In the genomic region with DNA sequence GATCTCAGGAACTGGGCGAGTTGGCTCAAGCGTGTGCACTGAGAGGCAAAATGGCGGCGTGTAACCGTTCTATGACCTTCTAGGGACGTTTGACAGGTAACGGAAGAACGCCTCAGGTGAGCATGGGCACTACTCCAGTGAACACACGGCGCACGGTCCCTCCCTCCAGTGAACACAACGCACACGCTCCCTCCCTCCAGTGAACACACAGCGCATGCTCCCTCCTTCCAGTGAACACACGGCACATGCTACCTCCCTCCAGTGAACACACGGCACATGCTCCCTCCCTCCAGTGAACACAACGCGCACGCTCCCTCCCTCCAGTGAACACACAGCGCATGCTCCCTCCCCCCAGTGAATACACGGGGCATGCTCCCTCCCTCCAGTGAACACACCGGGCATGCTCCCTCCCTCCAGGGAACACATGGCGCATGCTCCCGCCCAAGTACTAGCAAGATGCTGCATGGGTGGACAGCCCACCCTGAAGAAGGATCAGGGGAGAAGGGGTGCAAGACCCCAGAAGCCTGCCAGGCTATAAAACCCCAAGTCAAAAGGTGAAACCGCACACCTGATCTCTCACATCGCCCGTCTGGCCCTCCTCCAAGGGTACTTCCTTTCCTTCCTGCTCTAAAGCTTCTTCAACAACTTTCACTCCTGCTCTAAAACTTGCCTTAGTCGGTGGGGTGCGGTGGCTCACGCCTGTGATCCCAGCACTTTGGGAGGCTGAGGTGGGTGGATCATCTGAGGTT, we compare ENCODE assay signal across 30 cellular contexts. TPM values are rescaled to one million over a fixed set of nuclear protein-coding genes. Genes with fewer than 3 reads are reported as not detected.
DNase-seq lines count a peak whose midpoint lies in the region; ATAC-seq, FAIRE-seq and TF ChIP-seq lines count a peak whose summit lies in the region.
"Had no signal": no experiment of that assay in that cellular context is flagged by ENCODE, and none has a peak within 500 bp of the region (broad histone marks: within the 10 kb centered on the region; RNA-seq: fewer than 3 reads in every experiment).

No MANE protein-coding gene starts in this region.

- no peak for TF ChIP-seq RAD21 in HepG2 (CRISPR knock-in tag; IDR thresholded peaks at IDR 0.05)

- no peaks in the 10 kb centered on the region for H3K27me3 Mint-ChIP-seq in CD4-positive, alpha-beta T cell
- no peaks in the 10 kb centered on the region for H3K27me3 Mint-ChIP-seq in IgD-negative memory B cell
- H3K27me3 Mint-ChIP-seq: activated CD4-positive, alpha-beta T cell treated with anti-CD3 and anti-CD28 coated beads, Interleukin-2, amount 10 ng/mL, durations not matched to agents 24 days and 14 days; activated naive CD4-positive, alpha-beta T cell treated with anti-CD3 and anti-CD28 coated beads, Interleukin-2, amount 50 U/mL, for 24 hours; CD4-positive, CD25-positive, alpha-beta regulatory T cell; stimulated activated memory B cell treated with anti-CD40 and anti-IgM and Interleukin-4, amounts not matched to agents 10 μg/mL and 1 μg/mL and 100 μg/mL, for 72 hours had no signal

- peak in 1 of 10 experiments; percentile 14 for DNase-seq in CD4-positive, alpha-beta T cell
- no peak for DNase-seq in HepG2 (ENCODE audit: low spot score)
- peak; percentile 61 for DNase-seq in posterior vena cava (ENCODE audit: low spot score)
- DNase-seq in stimulated activated CD4-positive, alpha-beta T cell treated with anti-CD3 and anti-CD28 coated beads, Interleukin-4, amount 100 ng/mL, for 24 hours, result no peak
- DNase-seq in NCI-H510A (lab: John Stamatoyannopoulos, UW), result no peak
- DNase-seq: activated CD4-positive, alpha-beta T cell treated with anti-CD3 and anti-CD28 coated beads, Interleukin-2, amount 10 ng/mL, durations not matched to agents 24 days and 14 days; activated T-cell treated with anti-CD3 and anti-CD28 coated beads, Interleukin-2, amount 50 U/mL, for 4 hours; anterior cingulate cortex; CD4-positive, CD25-positive, alpha-beta regulatory T cell; cortex of kidney; DMS 273 treated with DMSO at 0.1 percent for 48 hours; foreskin fibroblast; NCI-H1092; NCI-H187 treated with DMSO at 0.1 percent for 48 hours; NCI-H526 treated with DMSO at 0.1 percent for 48 hours; stimulated activated CD4-positive, alpha-beta T cell treated with anti-CD3 and anti-CD28 coated beads, Interleukin-4, amount 100 ng/mL, for 4 hours; substantia nigra; T1000; WERI-Rb-1 had no signal

- ATAC-seq in CD4-positive, alpha-beta T cell (ENCODE audit: poor library complexity), result no peak
- ATAC-seq in HepG2, result no peak
- no peak for ATAC-seq in HG02588 (IDR thresholded peaks at IDR 0.05; ENCODE audit: unreplicated experiment)
- ATAC-seq: activated T-cell treated with anti-CD3 and anti-CD28 coated beads, Interleukin-2, amount 50 U/mL, for 4 hours; esophagus mucosa; left colon; right lobe of liver; stimulated activated memory B cell treated with anti-CD40 and anti-IgM and Interleukin-4, amounts not matched to agents 10 μg/mL and 1 μg/mL and 100 μg/mL, for 72 hours had no signal

- in situ Hi-C loops in HepG2 (cut with HindIII; ENCODE audit: extremely low pct_ligation_motif_present, low pct_unique_long_range_greater_than_20kb), result no loop called here

- no peak overlapping the region for H3K27ac ChIP-seq in CD4-positive, alpha-beta T cell (ENCODE audit: low read depth, low read length)
- no peak overlapping the region for H3K27ac ChIP-seq in HepG2 (ENCODE audit: extremely low read length, insufficient read depth, low read length)
- H3K27ac ChIP-seq: hepatocyte, parathyroid adenoma, right lobe of liver, WERI-Rb-1 had no signal

- peaks cover 6% of the 10 kb centered on the region for H3K79me2 ChIP-seq in HepG2 (ENCODE audit: insufficient read depth, low read length)

- no TSS peak for BruUV-seq in HepG2 (replicated peaks; lab: Mats Ljungman, UMichigan)

- H3K9ac ChIP-seq in HepG2 (ENCODE audit: insufficient read depth, low read depth, low read length), result no peak overlapping the region
- H3K9ac ChIP-seq: parathyroid adenoma had no signal

- TF ChIP-seq CTCF in CD4-positive, alpha-beta T cell (IDR thresholded peaks at IDR 0.05), result no peak
- TF ChIP-seq CTCF in HepG2 (CRISPR knock-in tag; IDR thresholded peaks at IDR 0.05), result no peak

- TF ChIP-seq POLR2A in HepG2 (IDR thresholded peaks at IDR 0.05; ENCODE audit: insufficient read depth in 1 of 2, low read depth in 2 of 2, low read length in 2 of 2), result no peak

- no peaks in the 10 kb centered on the region for H3K27me3 ChIP-seq in CD4-positive, alpha-beta T cell (ENCODE audit: control insufficient read depth, insufficient read depth, low read length)
- peaks cover 0 to 3% of the 10 kb centered on the region in 2 experiments; a peak in 2 of 5 replicates for H3K27me3 ChIP-seq in HepG2 (ENCODE audit: control insufficient read depth in 1 of 2, insufficient read depth in 2 of 2, low read length in 2 of 2)
- H3K27me3 ChIP-seq: hepatocyte, right lobe of liver had no signal

- peak overlapping the region; percentile 56 for H3K4me3 Mint-ChIP-seq in CD4-positive, alpha-beta T cell
- peak overlapping the region in 3 of 4 donors; percentile 22 to 46 (median 22) for H3K4me3 Mint-ChIP-seq in IgD-negative memory B cell

- H3K4me3 ChIP-seq in HepG2 (replicated peaks in 1 of 3; ENCODE audit: insufficient read depth in 1 of 3, low read depth in 2 of 3, low read length in 3 of 3), result no peak overlapping the region
- H3K4me3 ChIP-seq: hepatocyte, right lobe of liver had no signal

- intact Hi-C loops in CD4-positive, alpha-beta T cell (cut with DNase I, micrococcal nuclease), result loop anchor here in 1 of 2 experiments (5.0 kb wide), 1 partner anchor 75 kb away; no protein-coding TSS in a partner anchor
- intact Hi-C loops in HepG2 (cut with micrococcal nuclease; ENCODE audit: unreplicated experiment), result no loop called here
- intact Hi-C loops in posterior vena cava (cut with DNase I), result no loop called here

- TF ChIP-seq EP300 in HepG2 (IDR thresholded peaks at IDR 0.05; ENCODE audit: low read depth in 2 of 2, low read length in 2 of 2) (no peak), HepG2 (CRISPR knock-in tag; IDR thresholded peaks at IDR 0.05; ENCODE audit: borderline replicate concordance) (no peak)

- CTCF ChIA-PET in CD4-positive, alpha-beta T cell (lab: Charles Lee), result interaction anchor here (0.7 kb wide), 1 partner anchor 38 kb away, joined by 3 read pairs; no protein-coding TSS in a partner anchor
- CTCF ChIA-PET in HepG2 (lab: Yijun Ruan, JAX; ENCODE audit: low intra/inter-chr PET ratio, low total read pairs), result no interaction called here

- H3K4me2 ChIP-seq in HepG2 (ENCODE audit: low read depth, low read length), result no peak overlapping the region
- H3K4me2 ChIP-seq: hepatocyte had no signal

- no peaks in the 10 kb centered on the region for H4K20me1 ChIP-seq in HepG2 (ENCODE audit: insufficient read depth, low read length)

- peaks cover 4% of the 10 kb centered on the region for H3K36me3 Mint-ChIP-seq in CD4-positive, alpha-beta T cell (ENCODE audit: low read depth)
- H3K36me3 Mint-ChIP-seq in IgD-negative memory B cell, result peaks cover 9% of the 10 kb centered on the region

- peaks cover 10% of the 10 kb centered on the region for H3K4me1 ChIP-seq in HepG2 (ENCODE audit: insufficient read depth, low read length)
- H3K4me1 ChIP-seq: parathyroid adenoma, right lobe of liver had no signal

- peaks cover 7% of the 10 kb centered on the region for H3K9me3 ChIP-seq in CD4-positive, alpha-beta T cell (ENCODE audit: control insufficient read depth, low read length)
- H3K9me3 ChIP-seq in HepG2 (ENCODE audit: low read length), result peaks cover 10% of the 10 kb centered on the region
- H3K9me3 ChIP-seq: right lobe of liver had no signal

- no peak overlapping the region for H3K27ac Mint-ChIP-seq in CD4-positive, alpha-beta T cell
- H3K27ac Mint-ChIP-seq in IgD-negative memory B cell, result peak overlapping the region in 1 of 3 donors; percentile 43
- H3K27ac Mint-ChIP-seq: stimulated activated memory B cell treated with anti-CD40 and anti-IgM and Interleukin-4, amounts not matched to agents 10 μg/mL and 1 μg/mL and 100 μg/mL, for 72 hours had no signal

- H3K4me1 Mint-ChIP-seq in CD4-positive, alpha-beta T cell (ENCODE audit: low read depth), result peaks cover 19% of the 10 kb centered on the region
- H3K4me1 Mint-ChIP-seq in IgD-negative memory B cell, result peaks cover 0 to 11% (median 6%) of the 10 kb centered on the region in 3 donors

- WGBS in HepG2 (ENCODE audit: low lambda C conversion rate), result 97% methylated on average over 30 of the region's 30 CpGs

- H2AFZ ChIP-seq in HepG2 (ENCODE audit: low read length), result no peak overlapping the region
- H2AFZ ChIP-seq: hepatocyte, parathyroid adenoma had no signal

- peaks cover 2% of the 10 kb centered on the region for H3K9me3 Mint-ChIP-seq in CD4-positive, alpha-beta T cell
- peaks cover 3 to 9% (median 4%) of the 10 kb centered on the region in 3 donors for H3K9me3 Mint-ChIP-seq in IgD-negative memory B cell
- H3K9me3 Mint-ChIP-seq: activated naive CD4-positive, alpha-beta T cell treated with anti-CD3 and anti-CD28 coated beads, Interleukin-2, amount 50 U/mL, for 24 hours had no signal

- peaks cover 5 to 7% of the 10 kb centered on the region in 2 experiments; a peak in 3 of 5 replicates for H3K36me3 ChIP-seq in HepG2 (replicated peaks in 1 of 2; ENCODE audit: control insufficient read depth in 1 of 2, insufficient read depth in 2 of 2, low read length in 2 of 2)
- H3K36me3 ChIP-seq: right lobe of liver had no signal

- POLR2A ChIA-PET in CD4-positive, alpha-beta T cell (lab: Charles Lee), result no interaction called here
- POLR2A ChIA-PET in HepG2 (lab: Yijun Ruan, JAX), result no interaction called here

- FAIRE-seq in HepG2 (lab: Jason Lieb, UNC), result no peak

RNA-seq across cellular contexts. Expression of a gene that starts 3.5 kb away (rescaled TPM):
- total RNA-seq in CD4-positive, alpha-beta T cell, result 10 to 100 TPM; 11.1 to 11.3 TPM
- 7.9 TPM for polyA plus RNA-seq in IgD-negative memory B cell
- 3.8 and 6.7 TPM in 2 replicates for total RNA-seq in HepG2 (2016; rRNA removed; fragmentation: Illumina TruSeq; extraction: Trizol)
- total RNA-seq in HepG2 (2016; cell fraction: cytosol; rRNA removed; fragmentation: Illumina TruSeq; extraction: Trizol; ENCODE audit: low read depth), result 6.3 and 6.8 TPM in 2 replicates
- 3.6 and 6.6 TPM in 2 replicates for total RNA-seq in HepG2 (2016; cell fraction: insoluble cytoplasmic fraction; rRNA removed; fragmentation: Illumina TruSeq; extraction: Trizol)
- 7.4 and 7.9 TPM in 2 replicates for total RNA-seq in HepG2 (2016; cell fraction: membrane; rRNA removed; fragmentation: Illumina TruSeq; extraction: Trizol)
- total RNA-seq in HepG2 (2016; cell fraction: nucleus; rRNA removed; fragmentation: Illumina TruSeq; extraction: Trizol), result 6.3 and 7.7 TPM in 2 replicates
- 3.8 and 4.2 TPM in 2 replicates for polyA plus RNA-seq in HepG2 (2011; rRNA removed)
- polyA plus RNA-seq in HepG2 (2011; cell fraction: cytosol; rRNA removed), result 1.7 and 4.2 TPM in 2 replicates
- polyA plus RNA-seq in HepG2 (2011; cell fraction: nucleus; rRNA removed), result 22.9 and 35.9 TPM in 2 replicates
- 2.8 and 3.2 TPM in 2 replicates for polyA plus RNA-seq in HepG2 (2012)
- polyA plus RNA-seq in HepG2 (2016; cell fraction: cytosol; fragmentation: Illumina TruSeq; extraction: Trizol; ENCODE audit: low read depth), result 4.7 and 6.0 TPM in 2 replicates
- 3.5 and 4.0 TPM in 2 replicates for polyA plus RNA-seq in HepG2 (2016; cell fraction: insoluble cytoplasmic fraction; fragmentation: Illumina TruSeq; extraction: Trizol; ENCODE audit: low read depth)
- 7.0 and 8.1 TPM in 2 replicates for polyA plus RNA-seq in HepG2 (2016; cell fraction: membrane; fragmentation: Illumina TruSeq; extraction: Trizol; ENCODE audit: low read depth)
- 19.9 and 20.1 TPM in 2 replicates for polyA plus RNA-seq in HepG2 (2016; cell fraction: nucleus; fragmentation: Illumina TruSeq; extraction: Trizol; ENCODE audit: insufficient read depth, low read depth)
- polyA minus RNA-seq in HepG2 (2011; rRNA and poly(A)+ RNA removed; ENCODE audit: low replicate concordance), result 2.9 and 5.6 TPM in 2 replicates
- polyA minus RNA-seq in HepG2 (2011; cell fraction: cytosol; rRNA and poly(A)+ RNA removed), result 2.1 and 2.2 TPM in 2 replicates
- polyA minus RNA-seq in HepG2 (2011; cell fraction: nucleus; rRNA and poly(A)+ RNA removed), result 3.7 and 4.5 TPM in 2 replicates
- total RNA-seq in posterior vena cava, result 1 to 10 TPM; 6.7 to 7.4 TPM

RNA-seq across cellular contexts. Expression of a gene that starts 38.3 kb away (rescaled TPM):
- total RNA-seq in CD4-positive, alpha-beta T cell, result not detected
- not detected for polyA plus RNA-seq in IgD-negative memory B cell
- not detected in 2 replicates for total RNA-seq in HepG2 (2016; rRNA removed; fragmentation: Illumina TruSeq; extraction: Trizol)
- not detected in 2 replicates for total RNA-seq in HepG2 (2016; cell fraction: cytosol; rRNA removed; fragmentation: Illumina TruSeq; extraction: Trizol; ENCODE audit: low read depth)
- not detected in 2 replicates for total RNA-seq in HepG2 (2016; cell fraction: insoluble cytoplasmic fraction; rRNA removed; fragmentation: Illumina TruSeq; extraction: Trizol)
- total RNA-seq in HepG2 (2016; cell fraction: membrane; rRNA removed; fragmentation: Illumina TruSeq; extraction: Trizol), result not detected in 2 replicates
- total RNA-seq in HepG2 (2016; cell fraction: nucleus; rRNA removed; fragmentation: Illumina TruSeq; extraction: Trizol), result not detected in 2 replicates
- 0.03 and 0.05 TPM in 2 replicates for polyA plus RNA-seq in HepG2 (2011; rRNA removed)
- 0.04 TPM in 1 of 2 replicates, not detected in the other for polyA plus RNA-seq in HepG2 (2011; cell fraction: cytosol; rRNA removed)
- not detected in 2 replicates for polyA plus RNA-seq in HepG2 (2011; cell fraction: nucleus; rRNA removed)
- 0.07 and 0.08 TPM in 2 replicates for polyA plus RNA-seq in HepG2 (2012)
- not detected in 2 replicates for polyA plus RNA-seq in HepG2 (2016; cell fraction: cytosol; fragmentation: Illumina TruSeq; extraction: Trizol; ENCODE audit: low read depth)
- not detected in 2 replicates for polyA plus RNA-seq in HepG2 (2016; cell fraction: insoluble cytoplasmic fraction; fragmentation: Illumina TruSeq; extraction: Trizol; ENCODE audit: low read depth)
- polyA plus RNA-seq in HepG2 (2016; cell fraction: membrane; fragmentation: Illumina TruSeq; extraction: Trizol; ENCODE audit: low read depth), result not detected in 2 replicates
- polyA plus RNA-seq in HepG2 (2016; cell fraction: nucleus; fragmentation: Illumina TruSeq; extraction: Trizol; ENCODE audit: insufficient read depth, low read depth), result not detected in 2 replicates
- 2.1 TPM in 1 of 2 replicates, not detected in the other for polyA minus RNA-seq in HepG2 (2011; rRNA and poly(A)+ RNA removed; ENCODE audit: low replicate concordance)
- polyA minus RNA-seq in HepG2 (2011; cell fraction: cytosol; rRNA and poly(A)+ RNA removed), result not detected in 2 replicates
- 0.26 TPM in 1 of 2 replicates, not detected in the other for polyA minus RNA-seq in HepG2 (2011; cell fraction: nucleus; rRNA and poly(A)+ RNA removed)
- total RNA-seq in posterior vena cava, result not detected
- total RNA-seq: activated CD4-positive, alpha-beta T cell treated with anti-CD3 and anti-CD28 coated beads, Interleukin-2, amount 10 ng/mL, durations not matched to agents 24 days and 14 days; activated CD8-positive, alpha-beta memory T cell treated with anti-CD3 and anti-CD28 coated beads for 36 hours; CD4-positive, CD25-positive, alpha-beta regulatory T cell; H4; right lobe of liver had no signal
- polyA plus RNA-seq: CD4-positive, CD25-positive, alpha-beta regulatory T cell had no signal
